In the genomic region with DNA sequence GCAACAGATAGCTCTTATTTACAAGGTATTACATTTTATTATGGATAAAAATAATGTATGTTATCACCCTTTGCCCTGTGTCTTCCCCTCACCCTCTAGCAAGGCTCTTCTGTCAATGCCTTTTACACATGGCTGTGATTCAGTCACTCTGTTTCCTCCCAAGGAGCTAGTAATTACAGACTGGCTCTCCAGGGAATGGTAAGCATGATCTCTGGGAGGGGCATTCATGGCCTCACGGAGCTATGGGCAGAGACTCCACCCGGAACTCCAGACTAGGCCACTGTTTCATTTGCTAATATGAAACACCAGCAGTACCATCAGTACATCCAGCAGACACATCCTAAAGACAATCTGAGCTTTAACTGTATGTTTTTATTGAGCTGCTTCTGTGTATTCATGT, we compare ENCODE assay signal across 16 cellular contexts.
"Had no signal": no experiment of that assay in that cellular context is flagged by ENCODE, and none has a peak within 500 bp of the region (broad histone marks: within the 10 kb centered on the region; RNA-seq: fewer than 3 reads in every experiment).

No MANE protein-coding gene starts in this region.

- H3K4me3 ChIP-seq: cardiac muscle cell, left lung, ovary, right lobe of liver, thoracic aorta, upper lobe of left lung had no signal

- H3K27ac ChIP-seq: cardiac muscle cell, left lung, ovary, right lobe of liver, thoracic aorta, upper lobe of left lung had no signal

- H3K9me3 ChIP-seq: right lobe of liver, thoracic aorta had no signal

- ATAC-seq: activated CD4-positive, alpha-beta T cell treated with anti-CD3 and anti-CD28 coated beads for 36 hours; activated naive CD4-positive, alpha-beta T cell treated with anti-CD3 and anti-CD28 coated beads, Interleukin-2, amount 50 U/mL, for 72 hours; left lung; naive thymus-derived CD4-positive, alpha-beta T cell; right lobe of liver; stimulated activated memory B cell treated with anti-CD40 and anti-IgM and Interleukin-4, amounts not matched to agents 10 μg/mL and 1 μg/mL and 100 μg/mL, for 72 hours had no signal

- H3K4me1 ChIP-seq: left lung, right lobe of liver, upper lobe of left lung had no signal

- H3K27ac Mint-ChIP-seq: activated CD4-positive, alpha-beta T cell treated with anti-CD3 and anti-CD28 coated beads for 36 hours; activated naive CD4-positive, alpha-beta T cell treated with anti-CD3 and anti-CD28 coated beads, Interleukin-2, amount 50 U/mL, for 72 hours; naive thymus-derived CD4-positive, alpha-beta T cell; stimulated activated memory B cell treated with anti-CD40 and anti-IgM and Interleukin-4, amounts not matched to agents 10 μg/mL and 1 μg/mL and 100 μg/mL, for 72 hours had no signal

- H3K27me3 Mint-ChIP-seq: activated CD4-positive, alpha-beta T cell treated with anti-CD3 and anti-CD28 coated beads for 36 hours; naive thymus-derived CD4-positive, alpha-beta T cell; stimulated activated memory B cell treated with anti-CD40 and anti-IgM and Interleukin-4, amounts not matched to agents 10 μg/mL and 1 μg/mL and 100 μg/mL, for 72 hours had no signal

- H3K4me3 Mint-ChIP-seq: activated CD4-positive, alpha-beta T cell treated with anti-CD3 and anti-CD28 coated beads for 36 hours; naive thymus-derived CD4-positive, alpha-beta T cell; stimulated activated memory B cell treated with anti-CD40 and anti-IgM and Interleukin-4, amounts not matched to agents 10 μg/mL and 1 μg/mL and 100 μg/mL, for 72 hours had no signal

- H3K36me3 ChIP-seq: cardiac muscle cell, left lung, ovary, right lobe of liver, thoracic aorta, upper lobe of left lung had no signal

- H3K27me3 ChIP-seq: cardiac muscle cell, left lung, ovary, right lobe of liver, upper lobe of left lung had no signal

- H3K4me1 Mint-ChIP-seq: activated CD4-positive, alpha-beta T cell treated with anti-CD3 and anti-CD28 coated beads for 36 hours; naive thymus-derived CD4-positive, alpha-beta T cell; stimulated activated memory B cell treated with anti-CD40 and anti-IgM and Interleukin-4, amounts not matched to agents 10 μg/mL and 1 μg/mL and 100 μg/mL, for 72 hours had no signal

- H3K36me3 Mint-ChIP-seq: naive thymus-derived CD4-positive, alpha-beta T cell had no signal

- DNase-seq: activated CD4-positive, alpha-beta T cell treated with anti-CD3 and anti-CD28 coated beads for 36 hours; activated CD4-positive, alpha-beta T cell treated with anti-CD3 and anti-CD28 coated beads, Interleukin-2, amount 50 U/mL, for 48 hours; activated gamma-delta T cell; head of caudate nucleus; left lung; mammary epithelial cell; naive thymus-derived CD4-positive, alpha-beta T cell; ovary; right lobe of liver; stimulated activated CD4-positive, alpha-beta T cell treated with anti-CD3 and anti-CD28 coated beads, Interleukin-4, amount 100 ng/mL, for 24 hours; SW 1271; upper lobe of left lung had no signal
